2 cellular contexts compared by ENCODE assay signal in the genomic region with DNA sequence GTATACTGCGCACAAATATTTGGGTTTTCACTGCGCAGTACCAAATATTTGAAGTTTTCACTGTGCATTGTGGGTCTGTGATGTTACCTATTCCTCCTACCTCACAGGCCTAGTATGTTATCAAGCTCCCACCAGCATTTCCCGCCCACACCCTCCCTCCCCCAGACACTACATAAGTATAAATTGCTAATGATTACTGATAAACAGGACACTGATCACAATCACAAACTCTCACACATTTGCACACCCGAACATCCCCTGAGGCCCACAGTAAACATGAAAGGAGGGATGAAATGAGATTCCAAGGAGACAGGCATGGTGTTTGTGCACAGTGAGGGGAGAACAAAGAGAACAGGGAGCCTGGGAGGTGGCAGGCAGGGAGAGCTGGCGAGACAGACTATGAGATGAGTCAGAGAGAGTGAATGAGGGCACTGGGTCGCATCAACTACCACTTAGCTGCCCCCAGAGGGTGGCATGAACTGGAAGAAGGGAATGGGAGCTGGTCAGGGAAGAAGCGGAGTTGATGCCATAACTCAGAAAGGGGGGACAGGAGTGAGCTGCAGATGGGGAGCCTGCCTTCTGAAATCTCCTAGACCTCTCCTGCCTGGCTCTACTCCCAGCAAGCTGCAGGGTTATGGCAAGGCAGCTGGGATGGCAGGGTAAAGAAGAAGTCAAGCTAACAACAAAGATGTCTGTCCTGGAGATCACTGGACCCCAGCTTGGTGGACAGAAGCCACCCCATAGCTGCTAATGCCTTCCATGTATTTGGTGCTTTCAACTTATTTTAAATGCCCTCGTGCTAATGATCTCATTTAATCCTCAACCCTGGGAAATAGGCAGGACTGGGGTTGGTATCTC.
TF ChIP-seq lines count a peak whose summit lies in the region.

No MANE protein-coding gene starts in this region.

TF ChIP-seq in K562, 482 proteins besides CTCF, POLR2A, EP300 and RAD21:
- no peak for TF ChIP-seq HNRNPK (IDR thresholded peaks at IDR 0.05; ENCODE audit: low read depth, low read length, poor library complexity, severe bottlenecking)
- TF ChIP-seq ZC3H11A (IDR thresholded peaks at IDR 0.05; ENCODE audit: low read depth, low read length), result no peak
- peak; percentile 53; the same call in 1 of the 2 replicates for TF ChIP-seq EGR1 (conservative IDR thresholded peaks at IDR 0.05)

TF ChIP-seq in HEK293T, 16 proteins besides CTCF, POLR2A, EP300 and RAD21 (continued from another document):
- TF ChIP-seq FOXK2 (IDR thresholded peaks at IDR 0.05) (no peak), SUZ12 (IDR thresholded peaks at IDR 0.05) (no peak), ELF4 (IDR thresholded peaks at IDR 0.05) (no peak), TARDBP (IDR thresholded peaks at IDR 0.05) (no peak), PKNOX1 (IDR thresholded peaks at IDR 0.05) (no peak), FOXA1 (IDR thresholded peaks at IDR 0.05) (no peak), L3MBTL2 (conservative IDR thresholded peaks at IDR 0.05) (no peak), HDGF (IDR thresholded peaks at IDR 0.05; ENCODE audit: borderline replicate concordance) (no peak), CTBP1 (IDR thresholded peaks at IDR 0.05; ENCODE audit: borderline replicate concordance) (no peak)
